Comparison of ENCODE assay signal across 1 cellular context in the genomic region with DNA sequence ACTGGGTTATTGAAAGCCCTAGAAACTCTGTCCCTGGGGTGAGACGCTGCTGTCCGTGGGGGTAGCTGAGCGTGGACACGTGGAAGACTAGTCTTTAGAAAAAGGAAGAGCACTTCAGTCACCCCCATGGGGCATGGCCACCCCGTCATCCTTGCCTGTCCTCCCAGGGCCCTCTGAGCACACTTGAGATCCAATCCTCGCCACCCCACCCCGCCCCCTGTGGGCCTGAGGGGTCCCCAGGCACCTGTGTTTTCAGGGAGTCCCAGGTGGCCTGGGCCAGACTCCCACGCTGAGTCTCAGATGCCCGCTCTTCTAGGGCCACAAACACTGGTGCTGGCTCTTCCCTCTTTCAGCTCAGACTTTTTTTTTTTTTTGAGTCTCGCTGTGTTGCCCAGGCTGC.
TF ChIP-seq lines count a peak whose summit lies in the region.

No MANE protein-coding gene starts in this region.

TF ChIP-seq in HCT116, 20 proteins besides CTCF, POLR2A, EP300 and RAD21 (continued from another document):
- no peak for TF ChIP-seq POLR2AphosphoS5 (IDR thresholded peaks at IDR 0.05; ENCODE audit: low read depth, low read length)
- TF ChIP-seq ZNF274 (IDR thresholded peaks at IDR 0.05; ENCODE audit: low read depth, low read length), result no peak
- no peak for TF ChIP-seq EZH2phosphoT487 (IDR thresholded peaks at IDR 0.05; ENCODE audit: borderline replicate concordance)
- TF ChIP-seq CEBPB (IDR thresholded peaks at IDR 0.05; ENCODE audit: low read depth), result no peak
- TF ChIP-seq JUND (IDR thresholded peaks at IDR 0.05), result no peak
- TF ChIP-seq ZFX (IDR thresholded peaks at IDR 0.05), result no peak
- no peak for TF ChIP-seq SIN3A (IDR thresholded peaks at IDR 0.05; ENCODE audit: low read depth)
- TF ChIP-seq, protein P1, sequence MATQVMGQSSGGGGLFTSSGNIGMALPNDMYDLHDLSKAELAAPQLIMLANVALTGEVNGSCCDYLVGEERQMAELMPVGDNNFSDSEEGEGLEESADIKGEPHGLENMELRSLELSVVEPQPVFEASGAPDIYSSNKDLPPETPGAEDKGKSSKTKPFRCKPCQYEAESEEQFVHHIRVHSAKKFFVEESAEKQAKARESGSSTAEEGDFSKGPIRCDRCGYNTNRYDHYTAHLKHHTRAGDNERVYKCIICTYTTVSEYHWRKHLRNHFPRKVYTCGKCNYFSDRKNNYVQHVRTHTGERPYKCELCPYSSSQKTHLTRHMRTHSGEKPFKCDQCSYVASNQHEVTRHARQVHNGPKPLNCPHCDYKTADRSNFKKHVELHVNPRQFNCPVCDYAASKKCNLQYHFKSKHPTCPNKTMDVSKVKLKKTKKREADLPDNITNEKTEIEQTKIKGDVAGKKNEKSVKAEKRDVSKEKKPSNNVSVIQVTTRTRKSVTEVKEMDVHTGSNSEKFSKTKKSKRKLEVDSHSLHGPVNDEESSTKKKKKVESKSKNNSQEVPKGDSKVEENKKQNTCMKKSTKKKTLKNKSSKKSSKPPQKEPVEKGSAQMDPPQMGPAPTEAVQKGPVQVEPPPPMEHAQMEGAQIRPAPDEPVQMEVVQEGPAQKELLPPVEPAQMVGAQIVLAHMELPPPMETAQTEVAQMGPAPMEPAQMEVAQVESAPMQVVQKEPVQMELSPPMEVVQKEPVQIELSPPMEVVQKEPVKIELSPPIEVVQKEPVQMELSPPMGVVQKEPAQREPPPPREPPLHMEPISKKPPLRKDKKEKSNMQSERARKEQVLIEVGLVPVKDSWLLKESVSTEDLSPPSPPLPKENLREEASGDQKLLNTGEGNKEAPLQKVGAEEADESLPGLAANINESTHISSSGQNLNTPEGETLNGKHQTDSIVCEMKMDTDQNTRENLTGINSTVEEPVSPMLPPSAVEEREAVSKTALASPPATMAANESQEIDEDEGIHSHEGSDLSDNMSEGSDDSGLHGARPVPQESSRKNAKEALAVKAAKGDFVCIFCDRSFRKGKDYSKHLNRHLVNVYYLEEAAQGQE (IDR thresholded peaks at IDR 0.05; ENCODE audit: low read depth), result no peak
- no peak for TF ChIP-seq CBX3 (IDR thresholded peaks at IDR 0.05; ENCODE audit: low read depth)
- TF ChIP-seq EGR1 (IDR thresholded peaks at IDR 0.05; ENCODE audit: low read depth), result no peak
- TF ChIP-seq, protein P2, sequence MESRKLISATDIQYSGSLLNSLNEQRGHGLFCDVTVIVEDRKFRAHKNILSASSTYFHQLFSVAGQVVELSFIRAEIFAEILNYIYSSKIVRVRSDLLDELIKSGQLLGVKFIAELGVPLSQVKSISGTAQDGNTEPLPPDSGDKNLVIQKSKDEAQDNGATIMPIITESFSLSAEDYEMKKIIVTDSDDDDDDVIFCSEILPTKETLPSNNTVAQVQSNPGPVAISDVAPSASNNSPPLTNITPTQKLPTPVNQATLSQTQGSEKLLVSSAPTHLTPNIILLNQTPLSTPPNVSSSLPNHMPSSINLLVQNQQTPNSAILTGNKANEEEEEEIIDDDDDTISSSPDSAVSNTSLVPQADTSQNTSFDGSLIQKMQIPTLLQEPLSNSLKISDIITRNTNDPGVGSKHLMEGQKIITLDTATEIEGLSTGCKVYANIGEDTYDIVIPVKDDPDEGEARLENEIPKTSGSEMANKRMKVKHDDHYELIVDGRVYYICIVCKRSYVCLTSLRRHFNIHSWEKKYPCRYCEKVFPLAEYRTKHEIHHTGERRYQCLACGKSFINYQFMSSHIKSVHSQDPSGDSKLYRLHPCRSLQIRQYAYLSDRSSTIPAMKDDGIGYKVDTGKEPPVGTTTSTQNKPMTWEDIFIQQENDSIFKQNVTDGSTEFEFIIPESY (IDR thresholded peaks at IDR 0.05; ENCODE audit: extremely low read depth, insufficient replicate concordance, low read length), result no peak
- no peak for TF ChIP-seq YY1 (IDR thresholded peaks at IDR 0.05; ENCODE audit: extremely low read depth, insufficient replicate concordance, low read depth, low read length)
- TF ChIP-seq TCF7L2 (IDR thresholded peaks at IDR 0.05; ENCODE audit: borderline replicate concordance, extremely low read depth, insufficient read depth, insufficient read length), result no peak
- TF ChIP-seq ATF3 (IDR thresholded peaks at IDR 0.05), result no peak
